ENCODE assay signal across 18 cellular contexts in the genomic region with DNA sequence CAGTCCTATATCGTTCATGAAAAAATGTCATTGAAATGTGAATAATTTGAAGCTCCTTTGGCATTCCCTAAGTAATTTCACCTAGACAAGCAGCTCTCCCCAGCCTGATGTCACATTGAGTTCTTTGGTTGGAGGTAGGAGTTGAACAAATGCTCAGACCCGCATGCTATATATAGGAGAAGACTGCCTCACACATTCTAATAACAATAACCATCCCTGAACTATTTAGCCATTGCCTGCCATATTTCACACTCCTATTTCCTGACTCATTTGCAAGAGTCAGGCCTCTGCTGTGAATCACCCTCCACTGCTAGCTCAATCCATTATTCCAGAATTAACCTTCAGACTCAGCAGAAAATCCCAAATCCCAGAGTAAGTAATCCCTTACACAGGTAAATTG.
DNase-seq lines count a peak whose midpoint lies in the region; ATAC-seq and TF ChIP-seq lines count a peak whose summit lies in the region.
"Had no signal": no experiment of that assay in that cellular context is flagged by ENCODE, and none has a peak within 500 bp of the region (broad histone marks: within the 10 kb centered on the region; RNA-seq: fewer than 3 reads in every experiment).

No MANE protein-coding gene starts in this region.

- H3K27me3 Mint-ChIP-seq in nephron progenitor cell (ENCODE audit: low read depth, poor library complexity): peaks cover 4% of the 10 kb centered on the region

- H3K27ac Mint-ChIP-seq in nephron progenitor cell: peak overlapping the region; percentile 66
- H3K27ac Mint-ChIP-seq: activated CD4-positive, alpha-beta T cell treated with anti-CD3 and anti-CD28 coated beads, Interleukin-2, amount 10 ng/mL, durations not matched to agents 24 days and 14 days had no signal

- H3K9me3 Mint-ChIP-seq in nephron progenitor cell: peaks cover 40% of the 10 kb centered on the region

- peaks cover 13% of the 10 kb centered on the region for H3K36me3 Mint-ChIP-seq in nephron progenitor cell (ENCODE audit: low read depth)

- H3K4me1 Mint-ChIP-seq in nephron progenitor cell: peaks cover 24% of the 10 kb centered on the region
- H3K4me1 Mint-ChIP-seq: activated CD4-positive, alpha-beta T cell treated with anti-CD3 and anti-CD28 coated beads, Interleukin-2, amount 10 ng/mL, durations not matched to agents 24 days and 14 days; neural crest cell had no signal

- peak; percentile 66 for ATAC-seq in esophagus mucosa
- ATAC-seq: Panc1 had no signal

- no peak overlapping the region for H3K4me3 Mint-ChIP-seq in nephron progenitor cell
- H3K4me3 Mint-ChIP-seq: activated CD4-positive, alpha-beta T cell treated with anti-CD3 and anti-CD28 coated beads, Interleukin-2, amount 10 ng/mL, durations not matched to agents 24 days and 14 days; neural crest cell had no signal

- DNase-seq in EH (ENCODE audit: low read depth) (peak; percentile 60), NCI-H226 (peak; percentile 77), nephron progenitor cell (no peak), AG08396 (ENCODE audit: low spot score) (no peak), GM19238 (ENCODE audit: insufficient read length, low spot score) (no peak), NCI-H187 treated with DMSO at 0.1 percent for 48 hours (lab: John Stamatoyannopoulos, UW) (no peak), HUDEP-2 (lab: John Stamatoyannopoulos, UW; ENCODE audit: unreplicated experiment in 76 of 76) (no peak)
- DNase-seq: activated CD4-positive, alpha-beta T cell treated with anti-CD3 and anti-CD28 coated beads, Interleukin-2, amount 10 ng/mL, durations not matched to agents 24 days and 14 days; activated naive CD4-positive, alpha-beta T cell treated with anti-CD3 and anti-CD28 coated beads, Interleukin-2, amount 50 U/mL, for 16 hours; effector CD4-positive, alpha-beta T cell; GF-D8; H7; NCI-H2029 treated with DMSO at 0.1 percent for 48 hours; retina; stimulated activated CD4-positive, alpha-beta T cell treated with anti-CD3 and anti-CD28 coated beads, Interleukin-1b, Interleukin-23, amount 100 ng/mL, for 48 hours had no signal

- no peak for TF ChIP-seq CTCF in nephron progenitor cell (IDR thresholded peaks at IDR 0.05)

Comparison
In these comparisons a context has a peak if more than half of its experiments do, and no peak if none do; other contexts are left out.
1. DNase-seq: peak in EH (single experiment) and NCI-H226 (single experiment); none in nephron progenitor cell (single experiment), AG08396 (single experiment), GM19238 (single experiment), NCI-H187 treated with DMSO at 0.1 percent for 48 hours (single experiment) and HUDEP-2 (0 of 76).